15 cellular contexts compared by ENCODE assay signal in the genomic region with DNA sequence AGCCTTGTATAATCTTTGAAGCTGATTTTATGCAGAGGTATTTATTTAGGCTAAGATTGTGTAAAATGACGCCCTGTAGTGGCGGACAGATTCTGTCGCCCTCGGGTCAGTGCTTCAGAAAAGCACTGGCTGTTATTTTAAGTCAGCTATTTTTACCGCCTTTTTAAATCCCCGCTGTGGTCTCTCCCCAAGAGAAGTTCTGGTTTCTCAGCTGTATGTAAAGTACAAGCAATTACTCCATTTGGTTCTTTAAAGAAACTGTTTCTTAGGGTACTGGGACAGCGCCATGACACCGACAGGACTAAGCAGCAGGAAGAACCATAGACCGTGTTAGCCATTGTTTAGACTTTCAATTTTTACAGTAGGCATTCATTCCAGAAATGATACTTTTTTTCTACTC.
"Had no signal": no experiment of that assay in that cellular context is flagged by ENCODE, and none has a peak within 500 bp of the region (broad histone marks: within the 10 kb centered on the region; RNA-seq: fewer than 3 reads in every experiment).

No MANE protein-coding gene starts in this region.

- DNase-seq: activated CD4-positive, alpha-beta T cell treated with anti-CD3 and anti-CD28 coated beads for 1 hour; activated CD4-positive, alpha-beta T cell treated with anti-CD3 and anti-CD28 coated beads, Interleukin-2, amount 50 U/mL, for 48 hours; activated CD8-positive, alpha-beta memory T cell treated with anti-CD3 and anti-CD28 coated beads, Interleukin-2, amount 10 ng/mL, durations not matched to agents 7 days and 5 days; activated gamma-delta T cell; activated T-cell treated with anti-CD3 and anti-CD28 coated beads, Interleukin-2, amount 50 U/mL, for 24 hours; dorsolateral prefrontal cortex; immature natural killer cell; left colon; mammary epithelial cell; occipital lobe; stimulated activated CD4-positive, alpha-beta T cell treated with anti-CD3 and anti-CD28 coated beads, Interleukin-2, amount 100 ng/mL, for 24 hours; stimulated activated naive B cell treated with anti-CD40 and anti-IgM and Interleukin-4, amounts not matched to agents 10 μg/mL and 1 μg/mL and 100 μg/mL, for 72 hours had no signal

- ATAC-seq: activated CD8-positive, alpha-beta memory T cell treated with anti-CD3 and anti-CD28 coated beads, Interleukin-2, amount 10 ng/mL, durations not matched to agents 7 days and 5 days; left colon; sciatic nerve; stimulated activated naive B cell treated with anti-CD40 and anti-IgM and Interleukin-4, amounts not matched to agents 10 μg/mL and 1 μg/mL and 100 μg/mL, for 72 hours had no signal

- H3K4me3 ChIP-seq: dorsolateral prefrontal cortex, tibial nerve, vagina had no signal

- H3K4me1 ChIP-seq: tibial nerve, vagina had no signal

- H3K9me3 ChIP-seq: tibial nerve, vagina had no signal

- H3K27me3 ChIP-seq: dorsolateral prefrontal cortex, tibial nerve, vagina had no signal

- H3K27ac ChIP-seq: dorsolateral prefrontal cortex, tibial nerve, vagina had no signal
